1 cellular context compared by ENCODE assay signal in genomic region chr5:132469380-132470372, GRCh38.
TF ChIP-seq lines count a peak whose summit lies in the region.

No MANE protein-coding gene starts in this region.

TF ChIP-seq in HepG2, 621 proteins besides CTCF, POLR2A, EP300 and RAD21 (continued from another document):
- TF ChIP-seq ZBTB43 (CRISPR knock-in tag; conservative IDR thresholded peaks at IDR 0.05) (no peak), ZNF124 (CRISPR knock-in tag; IDR thresholded peaks at IDR 0.05) (no peak), ZNF382 (CRISPR knock-in tag; IDR thresholded peaks at IDR 0.05; ENCODE audit: borderline replicate concordance) (no peak), ZZZ3 (CRISPR knock-in tag; IDR thresholded peaks at IDR 0.05; ENCODE audit: borderline replicate concordance) (no peak), ARID5B (CRISPR knock-in tag; IDR thresholded peaks at IDR 0.05) (peak; percentile 8; the same call in 1 of the 2 replicates), ZNF629 (CRISPR knock-in tag; conservative IDR thresholded peaks at IDR 0.05) (0 out of 2 replicates have a peak, but pooled peaks have one; percentile 7), TBX2 (CRISPR knock-in tag; IDR thresholded peaks at IDR 0.05; ENCODE audit: borderline replicate concordance) (no peak), TFAP4 (IDR thresholded peaks at IDR 0.05; ENCODE audit: borderline replicate concordance, low read depth) (peak; percentile 51; the same call in 1 of the 2 replicates), ATF4 (CRISPR knock-in tag; IDR thresholded peaks at IDR 0.05) (no peak), HOXD1 (CRISPR knock-in tag; IDR thresholded peaks at IDR 0.05) (no peak), ZNF143 (CRISPR knock-in tag; IDR thresholded peaks at IDR 0.05) (0 out of 2 replicates have a peak, but pooled peaks have one; percentile 3), THRA (CRISPR knock-in tag; IDR thresholded peaks at IDR 0.05; ENCODE audit: borderline replicate concordance) (0 out of 2 replicates have a peak, but pooled peaks have one; percentile 13), ZNF703 (CRISPR knock-in tag; IDR thresholded peaks at IDR 0.05; ENCODE audit: borderline replicate concordance) (no peak), HHEX (CRISPR knock-in tag; IDR thresholded peaks at IDR 0.05) (no peak), ZNF598 (CRISPR knock-in tag; IDR thresholded peaks at IDR 0.05; ENCODE audit: borderline replicate concordance) (no peak), DDIT3 (CRISPR knock-in tag; IDR thresholded peaks at IDR 0.05) (no peak), ZNF652 (CRISPR knock-in tag; IDR thresholded peaks at IDR 0.05; ENCODE audit: borderline replicate concordance, low read depth) (no peak), PHB2 (IDR thresholded peaks at IDR 0.05; ENCODE audit: partially characterized antibody) (no peak), NFYB (CRISPR knock-in tag; IDR thresholded peaks at IDR 0.05) (no peak), ZNF335 (CRISPR knock-in tag; IDR thresholded peaks at IDR 0.05) (no peak), TCF12 (IDR thresholded peaks at IDR 0.05) (no peak), TCF12 (CRISPR knock-in tag; IDR thresholded peaks at IDR 0.05) (no peak), ZNF777 (CRISPR knock-in tag; IDR thresholded peaks at IDR 0.05) (no peak), TEAD3 (CRISPR knock-in tag; optimal IDR thresholded peaks at IDR 0.05; ENCODE audit: borderline replicate concordance) (peak; percentile 25), ZNF713 (CRISPR knock-in tag; IDR thresholded peaks at IDR 0.05) (no peak), ZNF101 (CRISPR knock-in tag; IDR thresholded peaks at IDR 0.05; ENCODE audit: borderline replicate concordance, low read depth) (no peak), ESRRA (CRISPR knock-in tag; IDR thresholded peaks at IDR 0.05; ENCODE audit: low read depth) (no peak), ZNF484 (CRISPR knock-in tag; IDR thresholded peaks at IDR 0.05; ENCODE audit: borderline replicate concordance, low read depth) (no peak), SOX13 (IDR thresholded peaks at IDR 0.05) (no peak), SOX13 (CRISPR knock-in tag; conservative IDR thresholded peaks at IDR 0.05 in 1 of 2, IDR thresholded peaks at IDR 0.05 in 1 of 2) (peak in 1 of 2 experiments; percentile 82; a peak in 2 of 4 replicates), ZNF549 (CRISPR knock-in tag; IDR thresholded peaks at IDR 0.05) (no peak), RARA (CRISPR knock-in tag; IDR thresholded peaks at IDR 0.05) (peak; percentile 74), ZNF12 (CRISPR knock-in tag; IDR thresholded peaks at IDR 0.05) (no peak), SCMH1 (CRISPR knock-in tag; IDR thresholded peaks at IDR 0.05; ENCODE audit: borderline replicate concordance) (no peak), ZKSCAN8 (CRISPR knock-in tag; IDR thresholded peaks at IDR 0.05; ENCODE audit: borderline replicate concordance) (no peak), STAG1 (CRISPR knock-in tag; IDR thresholded peaks at IDR 0.05) (peak; percentile 47)
